ENCODE assay signal across 15 cellular contexts in genomic region chr2:226011716-226012115, GRCh38.
DNase-seq lines count a peak whose midpoint lies in the region; ATAC-seq and TF ChIP-seq lines count a peak whose summit lies in the region.
"Had no signal": no experiment of that assay in that cellular context is flagged by ENCODE, and none has a peak within 500 bp of the region (broad histone marks: within the 10 kb centered on the region; RNA-seq: fewer than 3 reads in every experiment).

No MANE protein-coding gene starts in this region.

- DNase-seq in NCI-H1436 (lab: John Stamatoyannopoulos, UW) (peak; percentile 19), SK-N-MC (ENCODE audit: low read depth, low spot score) (peak; percentile 56), posterior cingulate gyrus (no peak), iPS-NIHi7 (ENCODE audit: extremely low spot score) (no peak), vagina (ENCODE audit: extremely low spot score in 2 of 2) (no peak)
- DNase-seq: BE2C; CD4-positive, alpha-beta memory T cell; DMS153; DND-41; GDM1; GOT3; H9 had no signal

- TF ChIP-seq EP300 in neural cell (conservative IDR thresholded peaks at IDR 0.05; ENCODE audit: poor library complexity, severe bottlenecking) = no peak

- H3K79me2 ChIP-seq in neural cell (replicated peaks; ENCODE audit: insufficient read depth, low read length) = no peaks in the 10 kb centered on the region

- H3K27me3 ChIP-seq in neural cell (ENCODE audit: insufficient read depth, low read depth, low read length) (no peaks in the 10 kb centered on the region), vagina (no peaks in the 10 kb centered on the region)
- H3K27me3 ChIP-seq: BE2C had no signal

- intact Hi-C loops in posterior cingulate gyrus (cut with DNase I) = no loop called here
- intact Hi-C loops in vagina (cut with DNase I) = no loop called here

- no peak for TF ChIP-seq RAD21 in neural cell (conservative IDR thresholded peaks at IDR 0.05)

- H3K9ac ChIP-seq in SK-N-MC (ENCODE audit: insufficient read length) = no peak overlapping the region
- H3K9ac ChIP-seq in neural cell (ENCODE audit: low read length) = no peak overlapping the region

- H4K20me1 ChIP-seq in neural cell (ENCODE audit: insufficient read depth) = no peaks in the 10 kb centered on the region

- H3K9me3 ChIP-seq in SK-N-MC (ENCODE audit: low read depth, low read length) (no peaks in the 10 kb centered on the region), neural cell (ENCODE audit: low read length) (no peaks in the 10 kb centered on the region), vagina (no peaks in the 10 kb centered on the region)
- H3K9me3 ChIP-seq: BE2C had no signal

- no peak for TF ChIP-seq POLR2A in vagina (IDR thresholded peaks at IDR 0.05)

- H3K27ac ChIP-seq in SK-N-MC (peak overlapping the region; percentile 37; the same call in 1 of the 2 replicates), neural cell (ENCODE audit: low read length) (no peak overlapping the region), vagina (no peak overlapping the region)
- H3K27ac ChIP-seq: C4-2B had no signal

- no peaks in the 10 kb centered on the region for H3K4me1 ChIP-seq in vagina
- H3K4me1 ChIP-seq: BE2C had no signal

- no peaks in the 10 kb centered on the region for H3K9me2 ChIP-seq in neural cell (ENCODE audit: insufficient read depth, low read length)

- H2AFZ ChIP-seq in neural cell (ENCODE audit: low read depth, low read length) = no peak overlapping the region

- no peak for ATAC-seq in HG03520 (IDR thresholded peaks at IDR 0.05; ENCODE audit: unreplicated experiment)

- TF ChIP-seq CTCF in neural cell (IDR thresholded peaks at IDR 0.05; ENCODE audit: poor library complexity, severe bottlenecking) (no peak), vagina (IDR thresholded peaks at IDR 0.05) (no peak)

- H3F3A ChIP-seq in neural cell (ENCODE audit: insufficient read depth, low read length, poor library complexity, severe bottlenecking) = no peaks in the 10 kb centered on the region

- H3K4me3 ChIP-seq in SK-N-MC (peak overlapping the region; percentile 73), neural cell (ENCODE audit: low read length) (peak overlapping the region; percentile 12), vagina (no peak overlapping the region)

- no peak overlapping the region for H3K4me2 ChIP-seq in neural cell (ENCODE audit: low read length)

- H3K36me3 ChIP-seq in SK-N-MC (ENCODE audit: insufficient read depth, low read length) = no peaks in the 10 kb centered on the region
- no peaks in the 10 kb centered on the region for H3K36me3 ChIP-seq in neural cell (ENCODE audit: insufficient read depth, low read length)
- no peaks in the 10 kb centered on the region for H3K36me3 ChIP-seq in vagina
- H3K36me3 ChIP-seq: BE2C had no signal

TF ChIP-seq in neural cell, 6 proteins besides CTCF, POLR2A, EP300 and RAD21:
- TF ChIP-seq TAF1 (IDR thresholded peaks at IDR 0.05; ENCODE audit: low read depth) (no peak), SMC3 (conservative IDR thresholded peaks at IDR 0.05; ENCODE audit: poor library complexity) (no peak), MXI1 (conservative IDR thresholded peaks at IDR 0.05; ENCODE audit: poor library complexity, severe bottlenecking) (no peak), EZH2 (IDR thresholded peaks at IDR 0.05; ENCODE audit: borderline replicate concordance, insufficient read depth, low read length, poor library complexity, severe bottlenecking) (no peak), POLR2AphosphoS5 (IDR thresholded peaks at IDR 0.05) (no peak)
- TF ChIP-seq, protein P1, sequence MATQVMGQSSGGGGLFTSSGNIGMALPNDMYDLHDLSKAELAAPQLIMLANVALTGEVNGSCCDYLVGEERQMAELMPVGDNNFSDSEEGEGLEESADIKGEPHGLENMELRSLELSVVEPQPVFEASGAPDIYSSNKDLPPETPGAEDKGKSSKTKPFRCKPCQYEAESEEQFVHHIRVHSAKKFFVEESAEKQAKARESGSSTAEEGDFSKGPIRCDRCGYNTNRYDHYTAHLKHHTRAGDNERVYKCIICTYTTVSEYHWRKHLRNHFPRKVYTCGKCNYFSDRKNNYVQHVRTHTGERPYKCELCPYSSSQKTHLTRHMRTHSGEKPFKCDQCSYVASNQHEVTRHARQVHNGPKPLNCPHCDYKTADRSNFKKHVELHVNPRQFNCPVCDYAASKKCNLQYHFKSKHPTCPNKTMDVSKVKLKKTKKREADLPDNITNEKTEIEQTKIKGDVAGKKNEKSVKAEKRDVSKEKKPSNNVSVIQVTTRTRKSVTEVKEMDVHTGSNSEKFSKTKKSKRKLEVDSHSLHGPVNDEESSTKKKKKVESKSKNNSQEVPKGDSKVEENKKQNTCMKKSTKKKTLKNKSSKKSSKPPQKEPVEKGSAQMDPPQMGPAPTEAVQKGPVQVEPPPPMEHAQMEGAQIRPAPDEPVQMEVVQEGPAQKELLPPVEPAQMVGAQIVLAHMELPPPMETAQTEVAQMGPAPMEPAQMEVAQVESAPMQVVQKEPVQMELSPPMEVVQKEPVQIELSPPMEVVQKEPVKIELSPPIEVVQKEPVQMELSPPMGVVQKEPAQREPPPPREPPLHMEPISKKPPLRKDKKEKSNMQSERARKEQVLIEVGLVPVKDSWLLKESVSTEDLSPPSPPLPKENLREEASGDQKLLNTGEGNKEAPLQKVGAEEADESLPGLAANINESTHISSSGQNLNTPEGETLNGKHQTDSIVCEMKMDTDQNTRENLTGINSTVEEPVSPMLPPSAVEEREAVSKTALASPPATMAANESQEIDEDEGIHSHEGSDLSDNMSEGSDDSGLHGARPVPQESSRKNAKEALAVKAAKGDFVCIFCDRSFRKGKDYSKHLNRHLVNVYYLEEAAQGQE (IDR thresholded peaks at IDR 0.05; ENCODE audit: borderline replicate concordance) = no peak

Comparison
In these comparisons a context has a peak if more than half of its experiments do, and no peak if none do; other contexts are left out.
1. DNase-seq: peak in NCI-H1436 (single experiment) and SK-N-MC (single experiment); none in posterior cingulate gyrus (0 of 10), iPS-NIHi7 (single experiment) and vagina (0 of 2).
2. H3K4me3 ChIP-seq: peak in SK-N-MC (single experiment) and neural cell (single experiment); none in vagina (0 of 2).